Comparison of ENCODE assay signal across 2 cellular contexts in the genomic region with DNA sequence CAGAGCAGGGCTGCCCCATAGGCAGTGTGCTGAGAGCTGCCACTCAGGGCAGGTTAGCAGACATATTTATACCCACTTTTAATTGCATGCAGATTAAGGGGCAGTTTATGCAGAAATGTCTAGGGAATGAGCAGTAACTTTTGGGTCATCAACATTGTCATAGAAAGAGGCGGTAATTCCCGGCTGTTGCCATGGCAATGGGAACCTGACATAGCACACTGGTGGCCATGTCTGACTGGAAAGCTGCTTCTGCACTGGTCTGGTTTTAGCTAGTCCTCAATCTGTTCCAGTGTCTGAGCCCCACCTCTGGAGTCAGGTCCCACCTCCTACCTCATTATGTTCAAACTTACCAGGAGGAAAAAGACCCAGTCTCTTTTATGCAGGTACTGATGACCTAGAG.
TF ChIP-seq lines count a peak whose summit lies in the region.

No MANE protein-coding gene starts in this region.

TF ChIP-seq in H1, 55 proteins besides CTCF, POLR2A, EP300 and RAD21:
- TF ChIP-seq RXRA (IDR thresholded peaks at IDR 0.05; ENCODE audit: insufficient read depth, low read depth, low read length) (no peak), CHD7 (IDR thresholded peaks at IDR 0.05; ENCODE audit: insufficient replicate concordance, low read length) (no peak), SP1 (IDR thresholded peaks at IDR 0.05; ENCODE audit: low read depth, low read length) (no peak), CBX5 (IDR thresholded peaks at IDR 0.05; ENCODE audit: low read depth, low read length) (no peak), CHD1 (IDR thresholded peaks at IDR 0.05; ENCODE audit: low read depth, low read length) (no peak), CREB1 (IDR thresholded peaks at IDR 0.05) (no peak), CTBP2 (IDR thresholded peaks at IDR 0.05; ENCODE audit: borderline replicate concordance, insufficient read depth, insufficient read length, low read length) (no peak), TAF7 (optimal IDR thresholded peaks at IDR 0.05; ENCODE audit: borderline replicate concordance, low read depth, low read length) (no peak), SRF (IDR thresholded peaks at IDR 0.05; ENCODE audit: low read depth, low read length) (no peak), RFX5 (IDR thresholded peaks at IDR 0.05; ENCODE audit: borderline replicate concordance, low read depth, low read length) (no peak), TCF12 (IDR thresholded peaks at IDR 0.05; ENCODE audit: low read depth, low read length) (no peak), KDM4A (IDR thresholded peaks at IDR 0.05; ENCODE audit: low read depth, low read length, severe bottlenecking) (no peak), FOSL1 (IDR thresholded peaks at IDR 0.05; ENCODE audit: insufficient read depth, low read depth, low read length) (no peak), KDM1A (IDR thresholded peaks at IDR 0.05; ENCODE audit: borderline replicate concordance, low read length) (no peak), ASH2L (IDR thresholded peaks at IDR 0.05; ENCODE audit: low read length) (no peak)

TF ChIP-seq in WTC11, 78 proteins besides CTCF, POLR2A, EP300 and RAD21:
- TF ChIP-seq GABPB1 (CRISPR knock-in tag; IDR thresholded peaks at IDR 0.05) (no peak), GRHL2 (CRISPR knock-in tag; IDR thresholded peaks at IDR 0.05; ENCODE audit: insufficient replicate concordance, severe bottlenecking) (no peak), SMAD4 (CRISPR knock-in tag; IDR thresholded peaks at IDR 0.05) (no peak), RELA (CRISPR knock-in tag; IDR thresholded peaks at IDR 0.05; ENCODE audit: borderline replicate concordance) (no peak), ZNF512 (CRISPR knock-in tag; IDR thresholded peaks at IDR 0.05; ENCODE audit: borderline replicate concordance) (no peak), ESRRA (CRISPR knock-in tag; IDR thresholded peaks at IDR 0.05; ENCODE audit: borderline replicate concordance) (no peak), USF2 (CRISPR knock-in tag; IDR thresholded peaks at IDR 0.05) (no peak), ZNF425 (CRISPR knock-in tag; conservative IDR thresholded peaks at IDR 0.05) (no peak), USF1 (CRISPR knock-in tag; IDR thresholded peaks at IDR 0.05) (no peak), NR1H2 (CRISPR knock-in tag; IDR thresholded peaks at IDR 0.05) (no peak)
